ENCODE assay signal across 1 cellular context in the genomic region with DNA sequence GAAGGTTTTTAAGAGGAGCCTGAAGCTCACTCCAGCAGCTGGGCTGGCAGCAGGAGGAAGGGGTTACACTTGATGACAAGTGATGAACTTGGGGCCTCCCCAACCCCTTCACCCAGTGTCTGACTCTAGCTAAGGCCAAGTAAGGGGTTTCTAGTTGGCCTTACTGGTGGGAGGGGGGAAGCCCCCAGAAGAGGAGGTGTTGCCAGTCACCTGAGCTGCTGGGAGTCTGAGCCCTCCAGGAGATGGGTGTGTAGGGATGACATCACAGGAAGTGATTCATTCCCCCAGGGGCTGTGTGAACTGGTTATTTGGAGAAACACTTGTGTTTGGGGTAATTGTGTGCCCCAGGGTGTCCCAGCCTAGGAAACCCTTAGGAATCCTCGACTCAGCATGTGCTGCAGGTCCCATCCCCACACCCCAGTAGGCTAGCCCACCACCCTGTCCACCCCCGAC.
A peak's percentile ranks its signal among the peaks of the same experiment; 100 is the strongest.
TF ChIP-seq lines count a peak whose summit lies in the region.

No MANE protein-coding gene starts in this region.

TF ChIP-seq in HEK293, 187 proteins besides CTCF, POLR2A, EP300 and RAD21 (continued from another document and continues in another):
- TF ChIP-seq TSHZ1 (tag by site-specific recombination; IDR thresholded peaks at IDR 0.05; ENCODE audit: borderline replicate concordance): peak; percentile 68; the same call in 1 of the 2 replicates
- no peak for TF ChIP-seq ZNF280D (tag by site-specific recombination; IDR thresholded peaks at IDR 0.05)
- TF ChIP-seq, protein P1, sequence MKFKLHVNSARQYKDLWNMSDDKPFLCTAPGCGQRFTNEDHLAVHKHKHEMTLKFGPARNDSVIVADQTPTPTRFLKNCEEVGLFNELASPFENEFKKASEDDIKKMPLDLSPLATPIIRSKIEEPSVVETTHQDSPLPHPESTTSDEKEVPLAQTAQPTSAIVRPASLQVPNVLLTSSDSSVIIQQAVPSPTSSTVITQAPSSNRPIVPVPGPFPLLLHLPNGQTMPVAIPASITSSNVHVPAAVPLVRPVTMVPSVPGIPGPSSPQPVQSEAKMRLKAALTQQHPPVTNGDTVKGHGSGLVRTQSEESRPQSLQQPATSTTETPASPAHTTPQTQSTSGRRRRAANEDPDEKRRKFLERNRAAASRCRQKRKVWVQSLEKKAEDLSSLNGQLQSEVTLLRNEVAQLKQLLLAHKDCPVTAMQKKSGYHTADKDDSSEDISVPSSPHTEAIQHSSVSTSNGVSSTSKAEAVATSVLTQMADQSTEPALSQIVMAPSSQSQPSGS (tag by site-specific recombination; IDR thresholded peaks at IDR 0.05; ENCODE audit: low read depth): peak; percentile 87
- no peak for TF ChIP-seq ZNF169 (tag by site-specific recombination; IDR thresholded peaks at IDR 0.05)
- TF ChIP-seq, protein P2, sequence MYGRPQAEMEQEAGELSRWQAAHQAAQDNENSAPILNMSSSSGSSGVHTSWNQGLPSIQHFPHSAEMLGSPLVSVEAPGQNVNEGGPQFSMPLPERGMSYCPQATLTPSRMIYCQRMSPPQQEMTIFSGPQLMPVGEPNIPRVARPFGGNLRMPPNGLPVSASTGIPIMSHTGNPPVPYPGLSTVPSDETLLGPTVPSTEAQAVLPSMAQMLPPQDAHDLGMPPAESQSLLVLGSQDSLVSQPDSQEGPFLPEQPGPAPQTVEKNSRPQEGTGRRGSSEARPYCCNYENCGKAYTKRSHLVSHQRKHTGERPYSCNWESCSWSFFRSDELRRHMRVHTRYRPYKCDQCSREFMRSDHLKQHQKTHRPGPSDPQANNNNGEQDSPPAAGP (tag by site-specific recombination; IDR thresholded peaks at IDR 0.05): peak; percentile 88
- no peak for TF ChIP-seq ZNF174 (tag by site-specific recombination; IDR thresholded peaks at IDR 0.05)
- TF ChIP-seq ZNF704 (tag by site-specific recombination; IDR thresholded peaks at IDR 0.05): no peak
- no peak for TF ChIP-seq ZNF670 (tag by site-specific recombination; IDR thresholded peaks at IDR 0.05; ENCODE audit: low read depth)
- TF ChIP-seq ZNF112 (tag by site-specific recombination; IDR thresholded peaks at IDR 0.05): no peak
- no peak for TF ChIP-seq ZNF311 (tag by site-specific recombination; IDR thresholded peaks at IDR 0.05; ENCODE audit: borderline replicate concordance)
- TF ChIP-seq ZNF10 (tag by site-specific recombination; IDR thresholded peaks at IDR 0.05): peak; percentile 12; the same call in 1 of the 2 replicates
- TF ChIP-seq ZNF549 (tag by site-specific recombination; IDR thresholded peaks at IDR 0.05): no peak
- TF ChIP-seq ZNF664 (tag by site-specific recombination; IDR thresholded peaks at IDR 0.05): no peak
- TF ChIP-seq, protein P3, sequence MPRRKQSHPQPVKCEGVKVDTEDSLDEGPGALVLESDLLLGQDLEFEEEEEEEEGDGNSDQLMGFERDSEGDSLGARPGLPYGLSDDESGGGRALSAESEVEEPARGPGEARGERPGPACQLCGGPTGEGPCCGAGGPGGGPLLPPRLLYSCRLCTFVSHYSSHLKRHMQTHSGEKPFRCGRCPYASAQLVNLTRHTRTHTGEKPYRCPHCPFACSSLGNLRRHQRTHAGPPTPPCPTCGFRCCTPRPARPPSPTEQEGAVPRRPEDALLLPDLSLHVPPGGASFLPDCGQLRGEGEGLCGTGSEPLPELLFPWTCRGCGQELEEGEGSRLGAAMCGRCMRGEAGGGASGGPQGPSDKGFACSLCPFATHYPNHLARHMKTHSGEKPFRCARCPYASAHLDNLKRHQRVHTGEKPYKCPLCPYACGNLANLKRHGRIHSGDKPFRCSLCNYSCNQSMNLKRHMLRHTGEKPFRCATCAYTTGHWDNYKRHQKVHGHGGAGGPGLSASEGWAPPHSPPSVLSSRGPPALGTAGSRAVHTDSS (tag by site-specific recombination; IDR thresholded peaks at IDR 0.05): no peak
- peak; percentile 91 for TF ChIP-seq ZBTB21 (tag by site-specific recombination; IDR thresholded peaks at IDR 0.05)
- TF ChIP-seq, protein P4, sequence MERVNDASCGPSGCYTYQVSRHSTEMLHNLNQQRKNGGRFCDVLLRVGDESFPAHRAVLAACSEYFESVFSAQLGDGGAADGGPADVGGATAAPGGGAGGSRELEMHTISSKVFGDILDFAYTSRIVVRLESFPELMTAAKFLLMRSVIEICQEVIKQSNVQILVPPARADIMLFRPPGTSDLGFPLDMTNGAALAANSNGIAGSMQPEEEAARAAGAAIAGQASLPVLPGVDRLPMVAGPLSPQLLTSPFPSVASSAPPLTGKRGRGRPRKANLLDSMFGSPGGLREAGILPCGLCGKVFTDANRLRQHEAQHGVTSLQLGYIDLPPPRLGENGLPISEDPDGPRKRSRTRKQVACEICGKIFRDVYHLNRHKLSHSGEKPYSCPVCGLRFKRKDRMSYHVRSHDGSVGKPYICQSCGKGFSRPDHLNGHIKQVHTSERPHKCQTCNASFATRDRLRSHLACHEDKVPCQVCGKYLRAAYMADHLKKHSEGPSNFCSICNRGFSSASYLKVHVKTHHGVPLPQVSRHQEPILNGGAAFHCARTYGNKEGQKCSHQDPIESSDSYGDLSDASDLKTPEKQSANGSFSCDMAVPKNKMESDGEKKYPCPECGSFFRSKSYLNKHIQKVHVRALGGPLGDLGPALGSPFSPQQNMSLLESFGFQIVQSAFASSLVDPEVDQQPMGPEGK (tag by site-specific recombination; IDR thresholded peaks at IDR 0.05): peak; percentile 97
- no peak for TF ChIP-seq ZNF302 (tag by site-specific recombination; IDR thresholded peaks at IDR 0.05; ENCODE audit: low read depth)
- TF ChIP-seq ZSCAN4 (tag by site-specific recombination; IDR thresholded peaks at IDR 0.05): no peak
- TF ChIP-seq ZNF37A (tag by site-specific recombination; IDR thresholded peaks at IDR 0.05): no peak
- TF ChIP-seq ZNF146 (tag by site-specific recombination; IDR thresholded peaks at IDR 0.05): 0 out of 2 replicates have a peak, but pooled peaks have one; percentile 27
- no peak for TF ChIP-seq RBAK (tag by site-specific recombination; IDR thresholded peaks at IDR 0.05)
- 0 out of 2 replicates have a peak, but pooled peaks have one; percentile 13 for TF ChIP-seq ZNF600 (tag by site-specific recombination; IDR thresholded peaks at IDR 0.05)
- TF ChIP-seq, protein P5, sequence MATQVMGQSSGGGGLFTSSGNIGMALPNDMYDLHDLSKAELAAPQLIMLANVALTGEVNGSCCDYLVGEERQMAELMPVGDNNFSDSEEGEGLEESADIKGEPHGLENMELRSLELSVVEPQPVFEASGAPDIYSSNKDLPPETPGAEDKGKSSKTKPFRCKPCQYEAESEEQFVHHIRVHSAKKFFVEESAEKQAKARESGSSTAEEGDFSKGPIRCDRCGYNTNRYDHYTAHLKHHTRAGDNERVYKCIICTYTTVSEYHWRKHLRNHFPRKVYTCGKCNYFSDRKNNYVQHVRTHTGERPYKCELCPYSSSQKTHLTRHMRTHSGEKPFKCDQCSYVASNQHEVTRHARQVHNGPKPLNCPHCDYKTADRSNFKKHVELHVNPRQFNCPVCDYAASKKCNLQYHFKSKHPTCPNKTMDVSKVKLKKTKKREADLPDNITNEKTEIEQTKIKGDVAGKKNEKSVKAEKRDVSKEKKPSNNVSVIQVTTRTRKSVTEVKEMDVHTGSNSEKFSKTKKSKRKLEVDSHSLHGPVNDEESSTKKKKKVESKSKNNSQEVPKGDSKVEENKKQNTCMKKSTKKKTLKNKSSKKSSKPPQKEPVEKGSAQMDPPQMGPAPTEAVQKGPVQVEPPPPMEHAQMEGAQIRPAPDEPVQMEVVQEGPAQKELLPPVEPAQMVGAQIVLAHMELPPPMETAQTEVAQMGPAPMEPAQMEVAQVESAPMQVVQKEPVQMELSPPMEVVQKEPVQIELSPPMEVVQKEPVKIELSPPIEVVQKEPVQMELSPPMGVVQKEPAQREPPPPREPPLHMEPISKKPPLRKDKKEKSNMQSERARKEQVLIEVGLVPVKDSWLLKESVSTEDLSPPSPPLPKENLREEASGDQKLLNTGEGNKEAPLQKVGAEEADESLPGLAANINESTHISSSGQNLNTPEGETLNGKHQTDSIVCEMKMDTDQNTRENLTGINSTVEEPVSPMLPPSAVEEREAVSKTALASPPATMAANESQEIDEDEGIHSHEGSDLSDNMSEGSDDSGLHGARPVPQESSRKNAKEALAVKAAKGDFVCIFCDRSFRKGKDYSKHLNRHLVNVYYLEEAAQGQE (tag by site-specific recombination; IDR thresholded peaks at IDR 0.05): no peak
- TF ChIP-seq ZNF394 (tag by site-specific recombination; IDR thresholded peaks at IDR 0.05; ENCODE audit: borderline replicate concordance): peak; percentile 42; the same call in 1 of the 2 replicates
- TF ChIP-seq ZNF19 (tag by site-specific recombination; IDR thresholded peaks at IDR 0.05; ENCODE audit: low read depth): no peak
- TF ChIP-seq ZNF140 (tag by site-specific recombination; IDR thresholded peaks at IDR 0.05): no peak
- TF ChIP-seq GLIS2 (tag by site-specific recombination; IDR thresholded peaks at IDR 0.05): peak; percentile 63
- TF ChIP-seq, protein P6, sequence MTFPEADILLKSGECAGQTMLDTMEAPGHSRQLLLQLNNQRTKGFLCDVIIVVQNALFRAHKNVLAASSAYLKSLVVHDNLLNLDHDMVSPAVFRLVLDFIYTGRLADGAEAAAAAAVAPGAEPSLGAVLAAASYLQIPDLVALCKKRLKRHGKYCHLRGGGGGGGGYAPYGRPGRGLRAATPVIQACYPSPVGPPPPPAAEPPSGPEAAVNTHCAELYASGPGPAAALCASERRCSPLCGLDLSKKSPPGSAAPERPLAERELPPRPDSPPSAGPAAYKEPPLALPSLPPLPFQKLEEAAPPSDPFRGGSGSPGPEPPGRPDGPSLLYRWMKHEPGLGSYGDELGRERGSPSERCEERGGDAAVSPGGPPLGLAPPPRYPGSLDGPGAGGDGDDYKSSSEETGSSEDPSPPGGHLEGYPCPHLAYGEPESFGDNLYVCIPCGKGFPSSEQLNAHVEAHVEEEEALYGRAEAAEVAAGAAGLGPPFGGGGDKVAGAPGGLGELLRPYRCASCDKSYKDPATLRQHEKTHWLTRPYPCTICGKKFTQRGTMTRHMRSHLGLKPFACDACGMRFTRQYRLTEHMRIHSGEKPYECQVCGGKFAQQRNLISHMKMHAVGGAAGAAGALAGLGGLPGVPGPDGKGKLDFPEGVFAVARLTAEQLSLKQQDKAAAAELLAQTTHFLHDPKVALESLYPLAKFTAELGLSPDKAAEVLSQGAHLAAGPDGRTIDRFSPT (tag by site-specific recombination; IDR thresholded peaks at IDR 0.05): peak; percentile 82; the same call in 1 of the 2 replicates
